Comparison of ENCODE assay signal across 8 cellular contexts in the genomic region with DNA sequence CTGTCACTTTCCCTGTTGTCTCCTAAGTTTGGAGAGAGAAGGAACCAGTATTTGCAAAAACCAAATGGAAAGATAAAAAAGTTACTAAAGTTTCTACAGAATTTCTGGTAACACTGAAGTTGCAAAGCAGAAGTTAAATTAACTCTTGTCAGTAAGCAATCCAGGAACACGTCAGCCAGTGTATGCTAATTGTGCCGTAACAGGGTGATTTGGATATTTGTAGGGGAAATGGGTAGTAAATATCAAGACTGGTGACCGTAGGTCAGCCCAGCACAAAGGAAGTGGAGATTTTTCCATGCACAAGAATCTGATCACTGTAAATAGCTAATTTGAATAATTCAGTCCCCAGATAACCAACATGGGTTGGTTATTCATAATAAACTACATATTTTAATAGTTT. TPM values are rescaled to one million over a fixed set of nuclear protein-coding genes. Genes with fewer than 3 reads are reported as not detected.
DNase-seq lines count a peak whose midpoint lies in the region; ATAC-seq, FAIRE-seq and TF ChIP-seq lines count a peak whose summit lies in the region.

No MANE protein-coding gene starts in this region.

- H3K27me3 ChIP-seq in CD8-positive, alpha-beta memory T cell (ENCODE audit: insufficient read depth, low read length, poor library complexity, severe bottlenecking): no peaks in the 10 kb centered on the region
- no peaks in the 10 kb centered on the region for H3K27me3 ChIP-seq in thoracic aorta (replicated peaks; ENCODE audit: insufficient read depth)

- H3K9me3 ChIP-seq in CD8-positive, alpha-beta memory T cell (ENCODE audit: low read length): no peaks in the 10 kb centered on the region
- H3K9me3 ChIP-seq in kidney (ENCODE audit: control insufficient read depth in 1 of 2, low read length in 2 of 2) (no peaks in the 10 kb centered on the region), thoracic aorta (no peaks in the 10 kb centered on the region)

- no peak for TF ChIP-seq CTCF in kidney (IDR thresholded peaks at IDR 0.05; ENCODE audit: borderline replicate concordance, extremely low read depth, insufficient read depth)
- no peak for TF ChIP-seq CTCF in thoracic aorta (IDR thresholded peaks at IDR 0.05)

- CTCF ChIA-PET in CD8-positive, alpha-beta memory T cell (lab: Charles Lee): interaction anchor here (1.0 to 6.9 kb wide), 3 partner anchors 12 to 52 kb away, joined by 3 to 56 read pairs (median 4); no protein-coding TSS in a partner anchor

- H3K4me1 ChIP-seq in CD8-positive, alpha-beta memory T cell (ENCODE audit: insufficient read depth, low read length): peaks cover 22% of the 10 kb centered on the region
- H3K4me1 ChIP-seq in kidney (ENCODE audit: control insufficient read depth in 1 of 2, insufficient read depth in 1 of 2, low read depth in 1 of 2, low read length in 2 of 2) (peaks cover 13 to 15% of the 10 kb centered on the region in 2 donors), thoracic aorta (ENCODE audit: control insufficient read depth in 1 of 2, low read depth in 2 of 2) (peaks cover 48 to 61% of the 10 kb centered on the region in 2 donors)

- intact Hi-C loops in activated T-helper 1 cell treated with anti-CD3 and anti-CD28 coated beads, Interleukin-12 subunit alpha, Interleukin-12 subunit beta, Interleukin-2, Interleukin-4 antibody, amounts not matched to agents 30 ng/mL and 10 ng/mL and 1 ng/mL, durations not matched to agents 14 hours and 24 hours and 36 hours (cut with micrococcal nuclease): loop anchor here (5.0 to 10.0 kb wide), 6 partner anchors 72 to 1995 kb away; partner anchors contain the start of genes DDX47, DUSP16 and YBX3
- intact Hi-C loops in kidney (cut with DNase I): no loop called here

- peaks cover 35 to 51% (median 47%) of the 10 kb centered on the region in 3 donors for H3K4me1 Mint-ChIP-seq in CD8-positive, alpha-beta memory T cell
- peaks cover 32 to 41% (median 36%) of the 10 kb centered on the region in 3 donors for H3K4me1 Mint-ChIP-seq in IgD-negative memory B cell
- H3K4me1 Mint-ChIP-seq in activated T-helper 1 cell treated with anti-CD3 and anti-CD28 coated beads, Interleukin-12 subunit alpha, Interleukin-12 subunit beta, Interleukin-2, Interleukin-4 antibody, amounts not matched to agents 30 ng/mL and 10 ng/mL and 1 ng/mL, durations not matched to agents 14 hours and 24 hours and 36 hours (ENCODE audit: low read depth): peaks cover 55% of the 10 kb centered on the region

- H3K4me3 Mint-ChIP-seq in CD8-positive, alpha-beta memory T cell: peak overlapping the region; percentile 92 to 99 (median 99)
- H3K4me3 Mint-ChIP-seq in IgD-negative memory B cell: peak overlapping the region; percentile 92 to 99 (median 98)
- H3K4me3 Mint-ChIP-seq in activated T-helper 1 cell treated with anti-CD3 and anti-CD28 coated beads, Interleukin-12 subunit alpha, Interleukin-12 subunit beta, Interleukin-2, Interleukin-4 antibody, amounts not matched to agents 30 ng/mL and 10 ng/mL and 1 ng/mL, durations not matched to agents 14 hours and 24 hours and 36 hours: peak overlapping the region; percentile 98

- H3K27me3 Mint-ChIP-seq in CD8-positive, alpha-beta memory T cell: peaks cover 0 to 5% of the 10 kb centered on the region in 2 donors
- H3K27me3 Mint-ChIP-seq in IgD-negative memory B cell: no peaks in the 10 kb centered on the region
- H3K27me3 Mint-ChIP-seq in activated T-helper 1 cell treated with anti-CD3 and anti-CD28 coated beads, Interleukin-12 subunit alpha, Interleukin-12 subunit beta, Interleukin-2, Interleukin-4 antibody, amounts not matched to agents 30 ng/mL and 10 ng/mL and 1 ng/mL, durations not matched to agents 14 hours and 24 hours and 36 hours (ENCODE audit: insufficient read depth): no peaks in the 10 kb centered on the region

- no peak for ATAC-seq in thoracic aorta (ENCODE audit: insufficient number of reproducible peaks, low FRiP score, low read depth)
- ATAC-seq in HG03439 (IDR thresholded peaks at IDR 0.05; ENCODE audit: unreplicated experiment): no peak

- H3K36me3 ChIP-seq in CD8-positive, alpha-beta memory T cell (ENCODE audit: insufficient read depth, low read length): peaks cover 40% of the 10 kb centered on the region
- H3K36me3 ChIP-seq in kidney (ENCODE audit: control insufficient read depth in 1 of 2, insufficient read depth in 2 of 2, low read length in 2 of 2) (peaks cover 3 to 19% of the 10 kb centered on the region in 2 donors), thoracic aorta (peaks cover 6% of the 10 kb centered on the region)

- peaks cover 0 to 3% (median 0%) of the 10 kb centered on the region in 5 donors for H3K9me3 Mint-ChIP-seq in CD8-positive, alpha-beta memory T cell
- H3K9me3 Mint-ChIP-seq in IgD-negative memory B cell: no peaks in the 10 kb centered on the region
- no peaks in the 10 kb centered on the region for H3K9me3 Mint-ChIP-seq in activated T-helper 1 cell treated with anti-CD3 and anti-CD28 coated beads, Interleukin-12 subunit alpha, Interleukin-12 subunit beta, Interleukin-2, Interleukin-4 antibody, amounts not matched to agents 30 ng/mL and 10 ng/mL and 1 ng/mL, durations not matched to agents 14 hours and 24 hours and 36 hours

- peak overlapping the region; percentile 96 for H3K4me3 ChIP-seq in CD8-positive, alpha-beta memory T cell (ENCODE audit: low read length)
- H3K4me3 ChIP-seq in kidney (ENCODE audit: low read length in 2 of 2) (peak overlapping the region; percentile 87 to 92), thoracic aorta (peak overlapping the region; percentile 98)

- H3K27ac ChIP-seq in CD8-positive, alpha-beta memory T cell (ENCODE audit: low read depth, low read length): peak overlapping the region; percentile 98
- peak overlapping the region; percentile 94 to 98 for H3K27ac ChIP-seq in kidney (ENCODE audit: low read depth in 2 of 2, low read length in 2 of 2)
- H3K27ac ChIP-seq in thoracic aorta: peak overlapping the region; percentile 95 to 99

- POLR2A ChIA-PET in CD8-positive, alpha-beta memory T cell (lab: Charles Lee): interaction anchor here (0.6 to 6.8 kb wide), 9 partner anchors 8 to 362 kb away, joined by 3 to 168 read pairs (median 4); partner anchors contain the start of genes BORCS5 and GPR19

- no peak for FAIRE-seq in kidney (lab: Jason Lieb, UNC)

- DNase-seq in CD8-positive, alpha-beta memory T cell: no peak
- no peak for DNase-seq in activated T-helper 1 cell treated with anti-CD3 and anti-CD28 coated beads, Interleukin-12 subunit alpha, Interleukin-12 subunit beta, Interleukin-2, Interleukin-4 antibody, amounts not matched to agents 30 ng/mL and 10 ng/mL and 1 ng/mL, durations not matched to agents 14 hours and 24 hours and 36 hours (ENCODE audit: low spot score)
- no peak for DNase-seq in kidney
- DNase-seq in thoracic aorta (ENCODE audit: low spot score): no peak
- no peak for DNase-seq in cerebellar nuclear complex (lab: John Stamatoyannopoulos, UW)
- DNase-seq in stimulated activated CD4-positive, alpha-beta T cell treated with anti-CD3 and anti-CD28 coated beads, Interleukin-2, amount 100 ng/mL, for 48 hours: no peak

- peaks cover 23 to 92% (median 30%) of the 10 kb centered on the region in 3 donors for H3K36me3 Mint-ChIP-seq in CD8-positive, alpha-beta memory T cell
- peaks cover 18% of the 10 kb centered on the region for H3K36me3 Mint-ChIP-seq in IgD-negative memory B cell
- H3K36me3 Mint-ChIP-seq in activated T-helper 1 cell treated with anti-CD3 and anti-CD28 coated beads, Interleukin-12 subunit alpha, Interleukin-12 subunit beta, Interleukin-2, Interleukin-4 antibody, amounts not matched to agents 30 ng/mL and 10 ng/mL and 1 ng/mL, durations not matched to agents 14 hours and 24 hours and 36 hours (ENCODE audit: low read depth): peaks cover 45% of the 10 kb centered on the region

- peak overlapping the region; percentile 95 to 100 (median 98) for H3K27ac Mint-ChIP-seq in CD8-positive, alpha-beta memory T cell
- peak overlapping the region; percentile 95 to 98 (median 96) for H3K27ac Mint-ChIP-seq in IgD-negative memory B cell
- H3K27ac Mint-ChIP-seq in activated T-helper 1 cell treated with anti-CD3 and anti-CD28 coated beads, Interleukin-12 subunit alpha, Interleukin-12 subunit beta, Interleukin-2, Interleukin-4 antibody, amounts not matched to agents 30 ng/mL and 10 ng/mL and 1 ng/mL, durations not matched to agents 14 hours and 24 hours and 36 hours: peak overlapping the region; percentile 97

- peak overlapping the region; percentile 70 to 96 for H3K9ac ChIP-seq in kidney (ENCODE audit: low read length in 2 of 2)

RNA-seq across cellular contexts. Expression of gene CDKN1B, which starts 2.3 kb away (rescaled TPM):
- total RNA-seq in CD8-positive, alpha-beta memory T cell: 10 to 100 TPM; 47.1 to 48.7 TPM
- polyA plus RNA-seq in CD8-positive, alpha-beta memory T cell: 10.0 TPM
- polyA plus RNA-seq in IgD-negative memory B cell (12.5 TPM), kidney (ENCODE audit: insufficient read depth, low read depth, low replicate concordance) (27.9 TPM)
- 54.8 and 61.9 TPM in 2 replicates for total RNA-seq in activated T-helper 1 cell treated with anti-CD3 and anti-CD28 coated beads, Interleukin-12 subunit alpha, Interleukin-12 subunit beta, Interleukin-2, Interleukin-4 antibody, amounts not matched to agents 30 ng/mL and 10 ng/mL and 1 ng/mL, durations not matched to agents 14 hours and 24 hours and 36 hours
- total RNA-seq in kidney (52.3 TPM), thoracic aorta (10 to 100 TPM; 61.9 to 63.5 TPM)

RNA-seq across cellular contexts. Expression of gene GPR19, which starts 23.5 kb away (rescaled TPM):
- total RNA-seq in CD8-positive, alpha-beta memory T cell: 1 to 10 TPM; 9.1 TPM
- 1.3 TPM for polyA plus RNA-seq in CD8-positive, alpha-beta memory T cell
- polyA plus RNA-seq in IgD-negative memory B cell: 0.36 TPM
- 7.9 and 8.9 TPM in 2 replicates for total RNA-seq in activated T-helper 1 cell treated with anti-CD3 and anti-CD28 coated beads, Interleukin-12 subunit alpha, Interleukin-12 subunit beta, Interleukin-2, Interleukin-4 antibody, amounts not matched to agents 30 ng/mL and 10 ng/mL and 1 ng/mL, durations not matched to agents 14 hours and 24 hours and 36 hours
- 0.19 TPM for total RNA-seq in kidney
- not detected for polyA plus RNA-seq in kidney (ENCODE audit: insufficient read depth, low read depth, low replicate concordance)
- under 1 TPM in 1 of 2 donors, not detected in 1; 0.35 TPM for total RNA-seq in thoracic aorta
